1 cellular context compared by ENCODE assay signal in genomic region chr9:134435527-134436355, GRCh38.
TF ChIP-seq lines count a peak whose summit lies in the region.

No MANE protein-coding gene starts in this region.

TF ChIP-seq in liver, 16 proteins besides CTCF, POLR2A, EP300 and RAD21 (continued from another document):
- TF ChIP-seq HNF4A (conservative IDR thresholded peaks at IDR 0.05) (no peak), MAX (IDR thresholded peaks at IDR 0.05) (no peak), SP1 (IDR thresholded peaks at IDR 0.05) (no peak), GABPA (IDR thresholded peaks at IDR 0.05 in 1 of 2, conservative IDR thresholded peaks at IDR 0.05 in 1 of 2) (no peak), REST (IDR thresholded peaks at IDR 0.05) (no peak), FOXA2 (IDR thresholded peaks at IDR 0.05) (no peak)
